Comparison of ENCODE assay signal across 14 cellular contexts in the genomic region with DNA sequence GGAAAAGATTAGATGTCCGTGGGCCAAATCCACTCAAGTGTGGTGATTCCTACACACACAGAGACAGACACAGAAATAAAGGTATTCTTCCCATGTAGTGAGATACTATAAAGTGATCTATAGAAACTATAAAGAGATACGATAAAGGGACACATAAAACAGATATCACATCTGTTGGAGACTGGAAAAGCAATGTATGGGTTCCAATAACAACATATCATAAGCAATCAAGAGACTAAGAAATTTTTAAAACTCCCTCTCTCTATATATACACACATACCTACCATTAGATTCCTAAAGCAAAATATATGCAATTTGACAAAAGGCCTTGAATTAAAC. TPM values are rescaled to one million over a fixed set of nuclear protein-coding genes. Genes with fewer than 3 reads are reported as not detected.
A peak's percentile ranks its signal among the peaks of the same experiment; 100 is the strongest.
DNase-seq lines count a peak whose midpoint lies in the region; ATAC-seq and TF ChIP-seq lines count a peak whose summit lies in the region.
"Had no signal": no experiment of that assay in that cellular context is flagged by ENCODE, and none has a peak within 500 bp of the region (broad histone marks: within the 10 kb centered on the region; RNA-seq: fewer than 3 reads in every experiment).

No MANE protein-coding gene starts in this region.

- H3K27ac Mint-ChIP-seq in T-helper 1 cell treated with Interleukin-12 subunit alpha and Interleukin-12 subunit beta and Interleukin-4 antibody, amounts not matched to agents 30 μg/mL and 1 μg/mL, for 36 hours, result peak overlapping the region; percentile 12
- H3K27ac Mint-ChIP-seq in progenitor cell of endocrine pancreas, result peak overlapping the region; percentile 21

- H4K20me1 ChIP-seq in OCI-LY1 (ENCODE audit: insufficient read depth, low read length), result no peaks in the 10 kb centered on the region

- H3K79me2 ChIP-seq in OCI-LY1 (ENCODE audit: insufficient read depth, low read length), result peaks cover 26% of the 10 kb centered on the region

- peaks cover 54% of the 10 kb centered on the region for H3K36me3 Mint-ChIP-seq in T-helper 1 cell treated with Interleukin-12 subunit alpha and Interleukin-12 subunit beta and Interleukin-4 antibody, amounts not matched to agents 30 μg/mL and 1 μg/mL, for 36 hours (ENCODE audit: low read depth)
- peaks cover 37% of the 10 kb centered on the region for H3K36me3 Mint-ChIP-seq in progenitor cell of endocrine pancreas (ENCODE audit: insufficient read depth)

- H3K27me3 Mint-ChIP-seq in T-helper 1 cell treated with Interleukin-12 subunit alpha and Interleukin-12 subunit beta and Interleukin-4 antibody, amounts not matched to agents 30 μg/mL and 1 μg/mL, for 36 hours (ENCODE audit: low read depth), result no peaks in the 10 kb centered on the region
- no peaks in the 10 kb centered on the region for H3K27me3 Mint-ChIP-seq in progenitor cell of endocrine pancreas

- peak overlapping the region; percentile 88; the same call in 1 of the 2 replicates for H3K4me2 ChIP-seq in OCI-LY1 (ENCODE audit: low read length)

- peaks cover 42% of the 10 kb centered on the region for H3K4me1 Mint-ChIP-seq in T-helper 1 cell treated with Interleukin-12 subunit alpha and Interleukin-12 subunit beta and Interleukin-4 antibody, amounts not matched to agents 30 μg/mL and 1 μg/mL, for 36 hours (ENCODE audit: low read depth)
- peaks cover 31% of the 10 kb centered on the region for H3K4me1 Mint-ChIP-seq in progenitor cell of endocrine pancreas (ENCODE audit: low read depth)

- H3K4me1 ChIP-seq in OCI-LY1 (ENCODE audit: insufficient read depth, low read length, severe bottlenecking), result peaks cover 34% of the 10 kb centered on the region
- H3K4me1 ChIP-seq in effector memory CD4-positive, alpha-beta T cell (ENCODE audit: control insufficient read depth, insufficient read depth, low read length, poor library complexity, severe bottlenecking), result peaks cover 22% of the 10 kb centered on the region

- H3K27ac ChIP-seq in OCI-LY1 (ENCODE audit: low read depth, low read length, poor library complexity, severe bottlenecking), result peak overlapping the region; percentile 13
- peak overlapping the region; percentile 26 for H3K27ac ChIP-seq in effector memory CD4-positive, alpha-beta T cell (ENCODE audit: insufficient read depth, low read length, poor library complexity, severe bottlenecking)
- H3K27ac ChIP-seq: colonic mucosa, suprapubic skin had no signal

- H3K36me3 ChIP-seq in OCI-LY1 (ENCODE audit: insufficient read depth, low read length), result peaks cover 96% of the 10 kb centered on the region
- H3K36me3 ChIP-seq in effector memory CD4-positive, alpha-beta T cell (ENCODE audit: control insufficient read depth, insufficient read depth, low read length), result peaks cover 28% of the 10 kb centered on the region

- H3K27me3 ChIP-seq in OCI-LY1 (ENCODE audit: insufficient read depth, low read length), result no peaks in the 10 kb centered on the region
- no peaks in the 10 kb centered on the region for H3K27me3 ChIP-seq in effector memory CD4-positive, alpha-beta T cell (replicated peaks; ENCODE audit: control insufficient read depth, insufficient read depth, low read length, poor library complexity, severe bottlenecking)
- H3K27me3 ChIP-seq: colonic mucosa, suprapubic skin had no signal

- no peak overlapping the region for H3K4me3 ChIP-seq in OCI-LY1 (ENCODE audit: low read depth, low read length, poor library complexity, severe bottlenecking)
- H3K4me3 ChIP-seq in effector memory CD4-positive, alpha-beta T cell (ENCODE audit: insufficient read depth, low read depth, low read length, poor library complexity, severe bottlenecking), result no peak overlapping the region
- H3K4me3 ChIP-seq: colonic mucosa, mucosa of descending colon, suprapubic skin had no signal

- ATAC-seq in HG02623 (IDR thresholded peaks at IDR 0.05; ENCODE audit: unreplicated experiment), result no peak
- ATAC-seq in GM18870 (IDR thresholded peaks at IDR 0.05; ENCODE audit: unreplicated experiment), result no peak
- ATAC-seq: activated CD4-positive, CD25-positive, alpha-beta regulatory T cell treated with anti-CD3 and anti-CD28 coated beads, Interleukin-2, amount 50 U/mL, for 24 hours; mucosa of descending colon had no signal

- H3K9ac ChIP-seq in OCI-LY1 (ENCODE audit: low read length), result peak overlapping the region; percentile 4; the same call in 1 of the 2 replicates
- H3K9ac ChIP-seq: SK-N-SH had no signal

- DNase-seq in T-helper 1 cell (no peak), progenitor cell of endocrine pancreas (ENCODE audit: low spot score, unreplicated experiment) (no peak), HCEC 1CT (no peak)
- DNase-seq in effector memory CD4-positive, alpha-beta T cell, result no peak
- DNase-seq: colonic mucosa, mucosa of descending colon, NCI-H2029 treated with DMSO at 0.1 percent for 48 hours, SK-N-SH had no signal

- H2AFZ ChIP-seq in OCI-LY1 (ENCODE audit: low read length), result no peak overlapping the region

- H3K9me2 ChIP-seq in OCI-LY1 (ENCODE audit: low read depth, low read length), result no peaks in the 10 kb centered on the region
- H3K9me2 ChIP-seq: SK-N-SH had no signal

- no peak for TF ChIP-seq CTCF in OCI-LY1 (IDR thresholded peaks at IDR 0.05; ENCODE audit: low read length)
- TF ChIP-seq CTCF in progenitor cell of endocrine pancreas (IDR thresholded peaks at IDR 0.05; ENCODE audit: unreplicated experiment), result no peak

- H3K9me3 ChIP-seq in OCI-LY1 (ENCODE audit: low read length), result no peaks in the 10 kb centered on the region
- H3K9me3 ChIP-seq in effector memory CD4-positive, alpha-beta T cell (ENCODE audit: control insufficient read depth, low read length), result no peaks in the 10 kb centered on the region
- H3K9me3 ChIP-seq: colonic mucosa, mucosa of descending colon, SK-N-SH, suprapubic skin had no signal

- no peak overlapping the region for H3K4me3 Mint-ChIP-seq in T-helper 1 cell treated with Interleukin-12 subunit alpha and Interleukin-12 subunit beta and Interleukin-4 antibody, amounts not matched to agents 30 μg/mL and 1 μg/mL, for 36 hours
- H3K4me3 Mint-ChIP-seq in progenitor cell of endocrine pancreas (ENCODE audit: low read depth), result no peak overlapping the region

- H3F3A ChIP-seq in OCI-LY1 (ENCODE audit: insufficient read depth, low read length), result 0 out of 2 replicates have a peak, but pooled peaks cover 2% of the 10 kb centered on the region

- H3K9me3 Mint-ChIP-seq in T-helper 1 cell treated with Interleukin-12 subunit alpha and Interleukin-12 subunit beta and Interleukin-4 antibody, amounts not matched to agents 30 μg/mL and 1 μg/mL, for 36 hours, result no peaks in the 10 kb centered on the region
- no peaks in the 10 kb centered on the region for H3K9me3 Mint-ChIP-seq in progenitor cell of endocrine pancreas (ENCODE audit: low read depth)

RNA-seq across cellular contexts. Expression of a gene that starts 5.2 kb away (rescaled TPM):
- total RNA-seq in progenitor cell of endocrine pancreas, result 141 and 142 TPM in 2 replicates

RNA-seq across cellular contexts. Expression of a gene that starts 5.8 kb away (rescaled TPM):
- 27.5 and 28.2 TPM in 2 replicates for total RNA-seq in progenitor cell of endocrine pancreas

RNA-seq across cellular contexts. Expression of a gene that starts 14.8 kb away (rescaled TPM):
- total RNA-seq in progenitor cell of endocrine pancreas, result 71.2 and 74.2 TPM in 2 replicates

RNA-seq across cellular contexts. Expression of a gene that starts 35.1 kb away (rescaled TPM):
- 18.8 and 19.5 TPM in 2 replicates for total RNA-seq in progenitor cell of endocrine pancreas

RNA-seq across cellular contexts. Expression of a gene that starts 40.6 kb away (rescaled TPM):
- total RNA-seq in progenitor cell of endocrine pancreas, result 72.0 and 78.7 TPM in 2 replicates
